23 cellular contexts compared by ENCODE assay signal in genomic region chr13:25384747-25385270, GRCh38.
"Had no signal": no experiment of that assay in that cellular context is flagged by ENCODE, and none has a peak within 500 bp of the region (broad histone marks: within the 10 kb centered on the region; RNA-seq: fewer than 3 reads in every experiment).

No MANE protein-coding gene starts in this region.

- H3K4me3 ChIP-seq: left ventricle myocardium inferior, ovary, psoas muscle, right atrium auricular region, tibial nerve had no signal

- H3K27ac Mint-ChIP-seq: activated CD4-positive, alpha-beta memory T cell treated with anti-CD3 and anti-CD28 coated beads, Interleukin-2, amount 10 ng/mL, durations not matched to agents 7 days and 5 days; activated naive CD4-positive, alpha-beta T cell treated with anti-CD3 and anti-CD28 coated beads, Interleukin-2, amount 50 U/mL, for 24 hours; brain; dendritic cell treated with granulocyte-macrophage colony-stimulating factor and Interleukin-4, amounts not matched to agents 40 ng/mL and 50 ng/mL, for 4 days; natural killer cell; stimulated activated effector memory CD8-positive, alpha-beta T cell treated with anti-CD3 and anti-CD28 coated beads, Interleukin-12 subunit alpha, Interleukin-12 subunit beta, amount 100 ng/mL, for 72 hours; stimulated activated naive CD8-positive, alpha-beta T cell treated with anti-CD3 and anti-CD28 coated beads, Interleukin-15, amount 100 ng/mL, for 72 hours; T-helper 17 cell had no signal

- H3K9me3 ChIP-seq: left ventricle myocardium inferior, neutrophil, ovary, psoas muscle, right atrium auricular region, tibial nerve had no signal

- H3K27ac ChIP-seq: left ventricle myocardium inferior, neutrophil, ovary, psoas muscle, right atrium auricular region, tibial nerve had no signal

- H3K4me1 Mint-ChIP-seq: activated CD4-positive, alpha-beta memory T cell treated with anti-CD3 and anti-CD28 coated beads, Interleukin-2, amount 10 ng/mL, durations not matched to agents 7 days and 5 days; activated naive CD4-positive, alpha-beta T cell treated with anti-CD3 and anti-CD28 coated beads, Interleukin-2, amount 50 U/mL, for 24 hours; brain; natural killer cell; stimulated activated effector memory CD8-positive, alpha-beta T cell treated with anti-CD3 and anti-CD28 coated beads, Interleukin-12 subunit alpha, Interleukin-12 subunit beta, amount 100 ng/mL, for 72 hours; stimulated activated naive CD8-positive, alpha-beta T cell treated with anti-CD3 and anti-CD28 coated beads, Interleukin-15, amount 100 ng/mL, for 72 hours had no signal

- H3K27me3 ChIP-seq: ovary, tibial nerve had no signal

- H3K36me3 ChIP-seq: left ventricle myocardium inferior, neutrophil, ovary, right atrium auricular region, tibial nerve had no signal

- ATAC-seq: natural killer cell; psoas muscle; stimulated activated effector memory CD8-positive, alpha-beta T cell treated with anti-CD3 and anti-CD28 coated beads, Interleukin-12 subunit alpha, Interleukin-12 subunit beta, amount 100 ng/mL, for 72 hours; stimulated activated naive CD8-positive, alpha-beta T cell treated with anti-CD3 and anti-CD28 coated beads, Interleukin-15, amount 100 ng/mL, for 72 hours; T-helper 17 cell had no signal

- H3K36me3 Mint-ChIP-seq: activated naive CD4-positive, alpha-beta T cell treated with anti-CD3 and anti-CD28 coated beads, Interleukin-2, amount 50 U/mL, for 24 hours; brain; natural killer cell; stimulated activated effector memory CD8-positive, alpha-beta T cell treated with anti-CD3 and anti-CD28 coated beads, Interleukin-12 subunit alpha, Interleukin-12 subunit beta, amount 100 ng/mL, for 72 hours had no signal

- DNase-seq: activated CD4-positive, alpha-beta memory T cell treated with anti-CD3 and anti-CD28 coated beads, Interleukin-2, amount 10 ng/mL, durations not matched to agents 7 days and 5 days; activated CD4-positive, alpha-beta T cell treated with anti-CD3 and anti-CD28 coated beads for 48 hours; activated gamma-delta T cell treated with Interleukin-2 at 50 U/mL for 16 hours; anterior cingulate cortex; effector CD4-positive, alpha-beta T cell; foreskin melanocyte; hippocampal formation; left ventricle myocardium inferior; midbrain; natural killer cell; ovary; psoas muscle; stimulated activated CD4-positive, alpha-beta T cell treated with anti-CD3 and anti-CD28 coated beads, Interleukin-1b, Interleukin-23, amount 100 ng/mL, for 48 hours; stimulated activated naive CD8-positive, alpha-beta T cell treated with anti-CD3 and anti-CD28 coated beads, Interleukin-15, amount 100 ng/mL, for 72 hours; T-helper 17 cell had no signal

- H3K9me3 Mint-ChIP-seq: activated CD4-positive, alpha-beta memory T cell treated with anti-CD3 and anti-CD28 coated beads, Interleukin-2, amount 10 ng/mL, durations not matched to agents 7 days and 5 days; activated naive CD4-positive, alpha-beta T cell treated with anti-CD3 and anti-CD28 coated beads, Interleukin-2, amount 50 U/mL, for 24 hours; dendritic cell treated with granulocyte-macrophage colony-stimulating factor and Interleukin-4, amounts not matched to agents 40 ng/mL and 50 ng/mL, for 4 days; natural killer cell; stimulated activated effector memory CD8-positive, alpha-beta T cell treated with anti-CD3 and anti-CD28 coated beads, Interleukin-12 subunit alpha, Interleukin-12 subunit beta, amount 100 ng/mL, for 72 hours; stimulated activated naive CD8-positive, alpha-beta T cell treated with anti-CD3 and anti-CD28 coated beads, Interleukin-15, amount 100 ng/mL, for 72 hours had no signal

- H3K4me1 ChIP-seq: left ventricle myocardium inferior, psoas muscle, right atrium auricular region, tibial nerve had no signal

- FAIRE-seq: endometrium had no signal

- H3K4me3 Mint-ChIP-seq: activated CD4-positive, alpha-beta memory T cell treated with anti-CD3 and anti-CD28 coated beads, Interleukin-2, amount 10 ng/mL, durations not matched to agents 7 days and 5 days; activated naive CD4-positive, alpha-beta T cell treated with anti-CD3 and anti-CD28 coated beads, Interleukin-2, amount 50 U/mL, for 24 hours; brain; dendritic cell treated with granulocyte-macrophage colony-stimulating factor and Interleukin-4, amounts not matched to agents 40 ng/mL and 50 ng/mL, for 4 days; natural killer cell; stimulated activated effector memory CD8-positive, alpha-beta T cell treated with anti-CD3 and anti-CD28 coated beads, Interleukin-12 subunit alpha, Interleukin-12 subunit beta, amount 100 ng/mL, for 72 hours; stimulated activated naive CD8-positive, alpha-beta T cell treated with anti-CD3 and anti-CD28 coated beads, Interleukin-15, amount 100 ng/mL, for 72 hours; T-helper 17 cell had no signal
